Comparison of ENCODE assay signal across 1 cellular context in the genomic region with DNA sequence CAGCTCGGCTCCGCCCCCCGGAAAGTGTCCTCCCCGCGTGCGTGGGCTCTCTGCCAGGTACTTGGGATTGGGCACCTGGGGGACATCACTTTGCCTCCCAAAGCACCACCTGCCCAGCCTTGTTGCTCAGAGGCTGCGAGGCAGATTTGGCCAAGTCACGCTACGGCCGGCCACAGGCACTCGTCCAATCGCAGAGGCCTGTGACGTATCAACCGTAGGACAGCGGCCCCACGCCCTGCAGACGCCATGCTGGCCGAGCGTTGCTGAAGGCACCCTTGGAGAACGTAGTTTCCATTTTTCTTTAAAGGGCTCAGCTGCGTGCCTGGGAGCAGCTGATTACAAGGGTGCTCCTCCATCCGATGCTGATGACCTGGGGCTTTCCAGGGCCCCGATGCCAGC.
TF ChIP-seq lines count a peak whose summit lies in the region.

No MANE protein-coding gene starts in this region.

TF ChIP-seq in HCT116, 20 proteins besides CTCF, POLR2A, EP300 and RAD21 (continued from another document):
- TF ChIP-seq, protein P1, sequence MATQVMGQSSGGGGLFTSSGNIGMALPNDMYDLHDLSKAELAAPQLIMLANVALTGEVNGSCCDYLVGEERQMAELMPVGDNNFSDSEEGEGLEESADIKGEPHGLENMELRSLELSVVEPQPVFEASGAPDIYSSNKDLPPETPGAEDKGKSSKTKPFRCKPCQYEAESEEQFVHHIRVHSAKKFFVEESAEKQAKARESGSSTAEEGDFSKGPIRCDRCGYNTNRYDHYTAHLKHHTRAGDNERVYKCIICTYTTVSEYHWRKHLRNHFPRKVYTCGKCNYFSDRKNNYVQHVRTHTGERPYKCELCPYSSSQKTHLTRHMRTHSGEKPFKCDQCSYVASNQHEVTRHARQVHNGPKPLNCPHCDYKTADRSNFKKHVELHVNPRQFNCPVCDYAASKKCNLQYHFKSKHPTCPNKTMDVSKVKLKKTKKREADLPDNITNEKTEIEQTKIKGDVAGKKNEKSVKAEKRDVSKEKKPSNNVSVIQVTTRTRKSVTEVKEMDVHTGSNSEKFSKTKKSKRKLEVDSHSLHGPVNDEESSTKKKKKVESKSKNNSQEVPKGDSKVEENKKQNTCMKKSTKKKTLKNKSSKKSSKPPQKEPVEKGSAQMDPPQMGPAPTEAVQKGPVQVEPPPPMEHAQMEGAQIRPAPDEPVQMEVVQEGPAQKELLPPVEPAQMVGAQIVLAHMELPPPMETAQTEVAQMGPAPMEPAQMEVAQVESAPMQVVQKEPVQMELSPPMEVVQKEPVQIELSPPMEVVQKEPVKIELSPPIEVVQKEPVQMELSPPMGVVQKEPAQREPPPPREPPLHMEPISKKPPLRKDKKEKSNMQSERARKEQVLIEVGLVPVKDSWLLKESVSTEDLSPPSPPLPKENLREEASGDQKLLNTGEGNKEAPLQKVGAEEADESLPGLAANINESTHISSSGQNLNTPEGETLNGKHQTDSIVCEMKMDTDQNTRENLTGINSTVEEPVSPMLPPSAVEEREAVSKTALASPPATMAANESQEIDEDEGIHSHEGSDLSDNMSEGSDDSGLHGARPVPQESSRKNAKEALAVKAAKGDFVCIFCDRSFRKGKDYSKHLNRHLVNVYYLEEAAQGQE (IDR thresholded peaks at IDR 0.05; ENCODE audit: low read depth) = no peak
- no peak for TF ChIP-seq ZNF274 (IDR thresholded peaks at IDR 0.05; ENCODE audit: low read depth, low read length)
